Comparison of ENCODE assay signal across 1 cellular context in genomic region chr7:27172823-27173411, GRCh38.
TF ChIP-seq lines count a peak whose summit lies in the region.

No MANE protein-coding gene starts in this region.

TF ChIP-seq in WTC11, 78 proteins besides CTCF, POLR2A, EP300 and RAD21 (continued from another document):
- no peak for TF ChIP-seq E2F1 (CRISPR knock-in tag; IDR thresholded peaks at IDR 0.05)
- no peak for TF ChIP-seq RELA (CRISPR knock-in tag; IDR thresholded peaks at IDR 0.05; ENCODE audit: borderline replicate concordance)
- no peak for TF ChIP-seq JUN (CRISPR knock-in tag; IDR thresholded peaks at IDR 0.05)
- no peak for TF ChIP-seq PRDM15 (CRISPR knock-in tag; IDR thresholded peaks at IDR 0.05)
- no peak for TF ChIP-seq ARID4B (CRISPR knock-in tag; IDR thresholded peaks at IDR 0.05; ENCODE audit: borderline replicate concordance)
- no peak for TF ChIP-seq CREB1 (CRISPR knock-in tag; IDR thresholded peaks at IDR 0.05)
- TF ChIP-seq SMAD4 (CRISPR knock-in tag; IDR thresholded peaks at IDR 0.05) = no peak
- TF ChIP-seq FOXK1 (CRISPR knock-in tag; IDR thresholded peaks at IDR 0.05) = no peak
- TF ChIP-seq FOXP4 (CRISPR knock-in tag; IDR thresholded peaks at IDR 0.05) = no peak
- no peak for TF ChIP-seq ZNF281 (CRISPR knock-in tag; IDR thresholded peaks at IDR 0.05)
